ENCODE assay signal across 10 cellular contexts in the genomic region with DNA sequence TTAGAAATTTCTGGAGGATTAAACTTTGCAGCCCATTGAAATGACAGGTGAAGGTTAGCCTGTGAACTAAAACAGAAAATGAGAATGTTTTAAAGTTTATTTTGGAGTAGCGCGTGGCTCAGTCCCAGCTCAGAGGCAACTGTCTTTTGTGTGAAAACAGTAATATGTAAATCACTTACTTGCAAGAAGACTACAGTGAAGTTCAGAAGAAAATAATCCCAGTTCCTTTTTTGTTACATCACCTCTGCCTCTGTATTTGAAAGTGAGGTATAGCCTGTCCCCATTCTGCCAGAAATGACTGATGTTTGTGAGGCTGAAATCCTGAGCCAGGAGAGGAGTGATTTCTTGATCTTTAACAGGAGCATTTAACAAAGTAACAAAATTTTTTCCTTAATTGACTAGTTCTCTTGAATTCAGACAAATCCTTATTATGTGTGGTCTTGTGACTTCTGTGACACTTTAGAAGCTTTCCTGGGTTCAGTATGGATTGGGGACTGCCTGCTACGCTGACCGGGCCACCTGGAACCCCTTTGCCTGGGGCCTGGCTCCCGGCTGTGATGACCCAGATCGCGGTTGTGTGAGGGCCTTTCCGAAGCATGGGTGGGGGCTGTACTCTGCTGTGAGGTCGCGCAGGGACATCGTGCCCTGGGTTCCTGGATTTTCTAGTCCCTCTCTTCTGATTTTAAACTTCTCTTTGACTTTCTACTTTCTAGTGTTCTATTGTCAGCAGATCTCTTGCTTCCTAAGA. TPM values are rescaled to one million over a fixed set of nuclear protein-coding genes. Genes with fewer than 3 reads are reported as not detected.
DNase-seq lines count a peak whose midpoint lies in the region; ATAC-seq and TF ChIP-seq lines count a peak whose summit lies in the region.
"Had no signal": no experiment of that assay in that cellular context is flagged by ENCODE, and none has a peak within 500 bp of the region (broad histone marks: within the 10 kb centered on the region; RNA-seq: fewer than 3 reads in every experiment).

No MANE protein-coding gene starts in this region.

- DNase-seq in GM19238 (ENCODE audit: insufficient read length, low spot score) (peak; percentile 56), nephron progenitor cell (no peak), hypothalamus (lab: John Stamatoyannopoulos, UW) (no peak)
- DNase-seq in stimulated activated CD4-positive, alpha-beta T cell treated with anti-CD3 and anti-CD28 coated beads, Interleukin-4, amount 100 ng/mL, for 24 hours: no peak
- DNase-seq: activated CD8-positive, alpha-beta T cell treated with anti-CD3 and anti-CD28 coated beads, Interleukin-2, amount 10 ng/mL, durations not matched to agents 7 days and 5 days; NCI-H1694; psoas muscle had no signal

- TF ChIP-seq EP300 in gastroesophageal sphincter (IDR thresholded peaks at IDR 0.05): no peak

- peaks cover 52% of the 10 kb centered on the region for H3K36me3 Mint-ChIP-seq in nephron progenitor cell (ENCODE audit: low read depth)

- TF ChIP-seq CTCF in nephron progenitor cell (IDR thresholded peaks at IDR 0.05): no peak
- TF ChIP-seq CTCF in gastroesophageal sphincter (IDR thresholded peaks at IDR 0.05): no peak

- no peak overlapping the region for H3K4me3 Mint-ChIP-seq in nephron progenitor cell
- H3K4me3 Mint-ChIP-seq: activated CD8-positive, alpha-beta T cell treated with anti-CD3 and anti-CD28 coated beads, Interleukin-2, amount 10 ng/mL, durations not matched to agents 7 days and 5 days had no signal

- H3K4me3 ChIP-seq in gastroesophageal sphincter: no peak overlapping the region
- H3K4me3 ChIP-seq: psoas muscle had no signal

- no peaks in the 10 kb centered on the region for H3K9me3 ChIP-seq in gastroesophageal sphincter
- H3K9me3 ChIP-seq: psoas muscle had no signal

- peaks cover 17% of the 10 kb centered on the region for H3K4me1 Mint-ChIP-seq in nephron progenitor cell

- WGBS in gastroesophageal sphincter (ENCODE audit: low coverage in 1 of 2), 2 donors: 62 to 71% methylated on average over 5 to 8 of the region's 11 CpGs

- H3K27me3 Mint-ChIP-seq in nephron progenitor cell (ENCODE audit: low read depth, poor library complexity): no peaks in the 10 kb centered on the region

- ATAC-seq in GM21825 (IDR thresholded peaks at IDR 0.05; ENCODE audit: unreplicated experiment) (peak; percentile 98), HG03280 (IDR thresholded peaks at IDR 0.05; ENCODE audit: unreplicated experiment) (peak; percentile 100), gastroesophageal sphincter (no peak)
- ATAC-seq: activated CD8-positive, alpha-beta T cell treated with anti-CD3 and anti-CD28 coated beads, Interleukin-2, amount 10 ng/mL, durations not matched to agents 7 days and 5 days; psoas muscle had no signal

- peaks cover 0 to 36% (median 5%) of the 10 kb centered on the region in 3 donors for H3K4me1 ChIP-seq in gastroesophageal sphincter

- H3K36me3 ChIP-seq in gastroesophageal sphincter: peaks cover 0 to 48% of the 10 kb centered on the region in 2 donors

- H3K9me3 Mint-ChIP-seq in nephron progenitor cell: no peaks in the 10 kb centered on the region

- H3K27me3 ChIP-seq in gastroesophageal sphincter: no peaks in the 10 kb centered on the region

- H3K27ac Mint-ChIP-seq in nephron progenitor cell: peak overlapping the region; percentile 35
- H3K27ac Mint-ChIP-seq: activated CD8-positive, alpha-beta T cell treated with anti-CD3 and anti-CD28 coated beads, Interleukin-2, amount 10 ng/mL, durations not matched to agents 7 days and 5 days had no signal

- no peak for TF ChIP-seq POLR2A in gastroesophageal sphincter (IDR thresholded peaks at IDR 0.05)

- peak overlapping the region in 1 of 4 donors; percentile 11 for H3K27ac ChIP-seq in gastroesophageal sphincter
- H3K27ac ChIP-seq: psoas muscle had no signal

RNA-seq across cellular contexts. Expression of a gene that starts 24.3 kb away (rescaled TPM):
- 10 to 100 TPM; 52.2 to 90.7 (median 77.6) TPM for total RNA-seq in gastroesophageal sphincter

RNA-seq across cellular contexts. Expression of a gene that starts 26.1 kb away (rescaled TPM):
- 10 to 100 TPM; 11.3 to 26.8 (median 22.2) TPM for total RNA-seq in gastroesophageal sphincter
